In genomic region chr4:93828830-93829530, GRCh38 we compare ENCODE assay signal across 1 cellular context.
TF ChIP-seq lines count a peak whose summit lies in the region.

No MANE protein-coding gene starts in this region.

TF ChIP-seq in HEK293, 187 proteins besides CTCF, POLR2A, EP300 and RAD21 (continued from another document and continues in another):
- TF ChIP-seq, protein P1, sequence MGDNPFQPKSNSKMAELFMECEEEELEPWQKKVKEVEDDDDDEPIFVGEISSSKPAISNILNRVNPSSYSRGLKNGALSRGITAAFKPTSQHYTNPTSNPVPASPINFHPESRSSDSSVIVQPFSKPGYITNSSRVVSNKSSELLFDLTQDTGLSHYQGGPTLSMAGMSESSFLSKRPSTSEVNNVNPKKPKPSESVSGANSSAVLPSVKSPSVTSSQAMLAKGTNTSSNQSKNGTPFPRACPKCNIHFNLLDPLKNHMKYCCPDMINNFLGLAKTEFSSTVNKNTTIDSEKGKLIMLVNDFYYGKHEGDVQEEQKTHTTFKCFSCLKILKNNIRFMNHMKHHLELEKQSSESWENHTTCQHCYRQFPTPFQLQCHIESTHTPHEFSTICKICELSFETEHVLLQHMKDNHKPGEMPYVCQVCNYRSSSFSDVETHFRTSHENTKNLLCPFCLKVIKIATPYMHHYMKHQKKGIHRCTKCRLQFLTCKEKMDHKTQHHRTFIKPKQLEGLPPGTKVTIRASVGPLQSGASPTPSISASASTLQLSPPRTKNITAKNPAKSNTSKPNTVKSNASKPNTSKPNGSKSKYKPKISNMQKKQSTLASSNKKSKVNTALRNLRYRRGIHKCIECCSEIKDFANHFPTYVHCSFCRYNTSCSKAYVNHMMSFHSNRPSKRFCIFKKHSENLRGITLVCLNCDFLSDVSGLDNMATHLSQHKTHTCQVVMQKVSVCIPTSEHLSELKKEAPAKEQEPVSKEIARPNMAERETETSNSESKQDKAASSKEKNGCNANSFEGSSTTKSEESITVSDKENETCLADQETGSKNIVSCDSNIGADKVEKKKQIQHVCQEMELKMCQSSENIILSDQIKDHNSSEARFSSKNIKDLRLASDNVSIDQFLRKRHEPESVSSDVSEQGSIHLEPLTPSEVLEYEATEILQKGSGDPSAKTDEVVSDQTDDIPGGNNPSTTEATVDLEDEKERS (tag by site-specific recombination; IDR thresholded peaks at IDR 0.05), result no peak
- TF ChIP-seq ZNF626 (tag by site-specific recombination; IDR thresholded peaks at IDR 0.05), result no peak
- no peak for TF ChIP-seq ZNF211 (tag by site-specific recombination; IDR thresholded peaks at IDR 0.05; ENCODE audit: low read depth)
- no peak for TF ChIP-seq ZNF621 (tag by site-specific recombination; IDR thresholded peaks at IDR 0.05)
- TF ChIP-seq ZNF2 (tag by site-specific recombination; IDR thresholded peaks at IDR 0.05), result no peak
- peak; percentile 23; the same call in 1 of the 2 replicates for TF ChIP-seq ZBTB20 (tag by site-specific recombination; IDR thresholded peaks at IDR 0.05)
- TF ChIP-seq ZSCAN30 (tag by site-specific recombination; IDR thresholded peaks at IDR 0.05), result no peak
- no peak for TF ChIP-seq ZNF302 (tag by site-specific recombination; IDR thresholded peaks at IDR 0.05; ENCODE audit: low read depth)
- no peak for TF ChIP-seq ZNF501 (tag by site-specific recombination; IDR thresholded peaks at IDR 0.05)
- TF ChIP-seq ZNF514 (tag by site-specific recombination; IDR thresholded peaks at IDR 0.05), result no peak
- 0 out of 2 replicates have a peak, but pooled peaks have one; percentile 1 for TF ChIP-seq ZEB2 (tag by site-specific recombination; IDR thresholded peaks at IDR 0.05)
- no peak; the same call in 1 of the 2 replicates for TF ChIP-seq ZBTB8A (tag by site-specific recombination; IDR thresholded peaks at IDR 0.05)
- TF ChIP-seq ZNF266 (tag by site-specific recombination; IDR thresholded peaks at IDR 0.05; ENCODE audit: low read depth), result no peak
- TF ChIP-seq ZNF560 (tag by site-specific recombination; IDR thresholded peaks at IDR 0.05; ENCODE audit: borderline replicate concordance), result no peak
- TF ChIP-seq ZNF292 (tag by site-specific recombination; IDR thresholded peaks at IDR 0.05; ENCODE audit: borderline replicate concordance, low read depth), result no peak
- TF ChIP-seq, protein P2, sequence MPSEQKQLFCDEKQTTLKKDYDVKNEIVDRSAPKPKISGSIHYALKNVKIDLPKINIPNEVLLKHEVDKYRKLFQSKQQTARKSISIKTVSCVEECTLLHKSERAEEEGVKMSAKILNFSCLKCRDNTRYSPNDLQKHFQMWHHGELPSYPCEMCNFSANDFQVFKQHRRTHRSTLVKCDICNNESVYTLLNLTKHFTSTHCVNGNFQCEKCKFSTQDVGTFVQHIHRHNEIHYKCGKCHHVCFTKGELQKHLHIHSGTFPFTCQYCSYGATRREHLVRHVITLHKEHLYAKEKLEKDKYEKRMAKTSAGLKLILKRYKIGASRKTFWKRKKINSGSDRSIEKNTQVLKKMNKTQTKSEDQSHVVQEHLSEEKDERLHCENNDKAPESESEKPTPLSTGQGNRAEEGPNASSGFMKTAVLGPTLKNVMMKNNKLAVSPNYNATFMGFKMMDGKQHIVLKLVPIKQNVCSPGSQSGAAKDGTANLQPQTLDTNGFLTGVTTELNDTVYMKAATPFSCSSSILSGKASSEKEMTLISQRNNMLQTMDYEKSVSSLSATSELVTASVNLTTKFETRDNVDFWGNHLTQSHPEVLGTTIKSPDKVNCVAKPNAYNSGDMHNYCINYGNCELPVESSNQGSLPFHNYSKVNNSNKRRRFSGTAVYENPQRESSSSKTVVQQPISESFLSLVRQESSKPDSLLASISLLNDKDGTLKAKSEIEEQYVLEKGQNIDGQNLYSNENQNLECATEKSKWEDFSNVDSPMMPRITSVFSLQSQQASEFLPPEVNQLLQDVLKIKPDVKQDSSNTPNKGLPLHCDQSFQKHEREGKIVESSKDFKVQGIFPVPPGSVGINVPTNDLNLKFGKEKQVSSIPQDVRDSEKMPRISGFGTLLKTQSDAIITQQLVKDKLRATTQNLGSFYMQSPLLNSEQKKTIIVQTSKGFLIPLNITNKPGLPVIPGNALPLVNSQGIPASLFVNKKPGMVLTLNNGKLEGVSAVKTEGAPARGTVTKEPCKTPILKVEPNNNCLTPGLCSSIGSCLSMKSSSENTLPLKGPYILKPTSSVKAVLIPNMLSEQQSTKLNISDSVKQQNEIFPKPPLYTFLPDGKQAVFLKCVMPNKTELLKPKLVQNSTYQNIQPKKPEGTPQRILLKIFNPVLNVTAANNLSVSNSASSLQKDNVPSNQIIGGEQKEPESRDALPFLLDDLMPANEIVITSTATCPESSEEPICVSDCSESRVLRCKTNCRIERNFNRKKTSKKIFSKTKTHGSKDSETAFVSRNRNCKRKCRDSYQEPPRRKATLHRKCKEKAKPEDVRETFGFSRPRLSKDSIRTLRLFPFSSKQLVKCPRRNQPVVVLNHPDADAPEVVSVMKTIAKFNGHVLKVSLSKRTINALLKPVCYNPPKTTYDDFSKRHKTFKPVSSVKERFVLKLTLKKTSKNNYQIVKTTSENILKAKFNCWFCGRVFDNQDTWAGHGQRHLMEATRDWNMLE (tag by site-specific recombination; conservative IDR thresholded peaks at IDR 0.05; ENCODE audit: low read depth), result no peak
- no peak for TF ChIP-seq WT1 (tag by site-specific recombination; IDR thresholded peaks at IDR 0.05)
- TF ChIP-seq ZNF768 (tag by site-specific recombination; IDR thresholded peaks at IDR 0.05), result no peak
- TF ChIP-seq ZNF654 (tag by site-specific recombination; IDR thresholded peaks at IDR 0.05; ENCODE audit: low read depth), result no peak
- no peak for TF ChIP-seq ZNF837 (tag by site-specific recombination; IDR thresholded peaks at IDR 0.05)
- 0 out of 2 replicates have a peak, but pooled peaks have one; percentile 4 for TF ChIP-seq ZFHX2 (tag by site-specific recombination; conservative IDR thresholded peaks at IDR 0.05)
- TF ChIP-seq, protein P3, sequence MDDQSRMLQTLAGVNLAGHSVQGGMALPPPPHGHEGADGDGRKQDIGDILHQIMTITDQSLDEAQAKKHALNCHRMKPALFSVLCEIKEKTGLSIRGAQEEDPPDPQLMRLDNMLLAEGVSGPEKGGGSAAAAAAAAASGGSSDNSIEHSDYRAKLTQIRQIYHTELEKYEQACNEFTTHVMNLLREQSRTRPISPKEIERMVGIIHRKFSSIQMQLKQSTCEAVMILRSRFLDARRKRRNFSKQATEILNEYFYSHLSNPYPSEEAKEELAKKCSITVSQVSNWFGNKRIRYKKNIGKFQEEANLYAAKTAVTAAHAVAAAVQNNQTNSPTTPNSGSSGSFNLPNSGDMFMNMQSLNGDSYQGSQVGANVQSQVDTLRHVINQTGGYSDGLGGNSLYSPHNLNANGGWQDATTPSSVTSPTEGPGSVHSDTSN (CRISPR knock-in tag; IDR thresholded peaks at IDR 0.05), result no peak
- no peak for TF ChIP-seq ZNF830 (tag by site-specific recombination; IDR thresholded peaks at IDR 0.05; ENCODE audit: low read depth)
- peak; percentile 81 for TF ChIP-seq REST (tag by site-specific recombination; IDR thresholded peaks at IDR 0.05)
- TF ChIP-seq, protein P4, sequence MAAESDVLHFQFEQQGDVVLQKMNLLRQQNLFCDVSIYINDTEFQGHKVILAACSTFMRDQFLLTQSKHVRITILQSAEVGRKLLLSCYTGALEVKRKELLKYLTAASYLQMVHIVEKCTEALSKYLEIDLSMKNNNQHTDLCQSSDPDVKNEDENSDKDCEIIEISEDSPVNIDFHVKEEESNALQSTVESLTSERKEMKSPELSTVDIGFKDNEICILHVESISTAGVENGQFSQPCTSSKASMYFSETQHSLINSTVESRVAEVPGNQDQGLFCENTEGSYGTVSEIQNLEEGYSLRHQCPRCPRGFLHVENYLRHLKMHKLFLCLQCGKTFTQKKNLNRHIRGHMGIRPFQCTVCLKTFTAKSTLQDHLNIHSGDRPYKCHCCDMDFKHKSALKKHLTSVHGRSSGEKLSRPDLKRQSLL (tag by site-specific recombination; IDR thresholded peaks at IDR 0.05), result no peak
- TF ChIP-seq ZFP69B (tag by site-specific recombination; IDR thresholded peaks at IDR 0.05), result no peak
- no peak for TF ChIP-seq GFI1B (tag by site-specific recombination; IDR thresholded peaks at IDR 0.05)
- TF ChIP-seq ZNF561 (tag by site-specific recombination; IDR thresholded peaks at IDR 0.05; ENCODE audit: borderline replicate concordance), result no peak
- TF ChIP-seq ZNF785 (tag by site-specific recombination; IDR thresholded peaks at IDR 0.05), result no peak
- TF ChIP-seq YY2 (tag by site-specific recombination; IDR thresholded peaks at IDR 0.05), result no peak
- TF ChIP-seq, protein P5, sequence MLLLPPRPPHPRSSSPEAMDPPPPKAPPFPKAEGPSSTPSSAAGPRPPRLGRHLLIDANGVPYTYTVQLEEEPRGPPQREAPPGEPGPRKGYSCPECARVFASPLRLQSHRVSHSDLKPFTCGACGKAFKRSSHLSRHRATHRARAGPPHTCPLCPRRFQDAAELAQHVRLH (tag by site-specific recombination; IDR thresholded peaks at IDR 0.05), result no peak
- 0 out of 2 replicates have a peak, but pooled peaks have one; percentile 13 for TF ChIP-seq ZBTB48 (tag by site-specific recombination; IDR thresholded peaks at IDR 0.05)
- no peak for TF ChIP-seq SP7 (tag by site-specific recombination; IDR thresholded peaks at IDR 0.05)
- TF ChIP-seq ZNF404 (tag by site-specific recombination; IDR thresholded peaks at IDR 0.05), result no peak
- TF ChIP-seq GLI4 (tag by site-specific recombination; IDR thresholded peaks at IDR 0.05), result no peak
- TF ChIP-seq, protein P6, sequence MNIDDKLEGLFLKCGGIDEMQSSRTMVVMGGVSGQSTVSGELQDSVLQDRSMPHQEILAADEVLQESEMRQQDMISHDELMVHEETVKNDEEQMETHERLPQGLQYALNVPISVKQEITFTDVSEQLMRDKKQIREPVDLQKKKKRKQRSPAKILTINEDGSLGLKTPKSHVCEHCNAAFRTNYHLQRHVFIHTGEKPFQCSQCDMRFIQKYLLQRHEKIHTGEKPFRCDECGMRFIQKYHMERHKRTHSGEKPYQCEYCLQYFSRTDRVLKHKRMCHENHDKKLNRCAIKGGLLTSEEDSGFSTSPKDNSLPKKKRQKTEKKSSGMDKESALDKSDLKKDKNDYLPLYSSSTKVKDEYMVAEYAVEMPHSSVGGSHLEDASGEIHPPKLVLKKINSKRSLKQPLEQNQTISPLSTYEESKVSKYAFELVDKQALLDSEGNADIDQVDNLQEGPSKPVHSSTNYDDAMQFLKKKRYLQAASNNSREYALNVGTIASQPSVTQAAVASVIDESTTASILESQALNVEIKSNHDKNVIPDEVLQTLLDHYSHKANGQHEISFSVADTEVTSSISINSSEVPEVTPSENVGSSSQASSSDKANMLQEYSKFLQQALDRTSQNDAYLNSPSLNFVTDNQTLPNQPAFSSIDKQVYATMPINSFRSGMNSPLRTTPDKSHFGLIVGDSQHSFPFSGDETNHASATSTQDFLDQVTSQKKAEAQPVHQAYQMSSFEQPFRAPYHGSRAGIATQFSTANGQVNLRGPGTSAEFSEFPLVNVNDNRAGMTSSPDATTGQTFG (tag by site-specific recombination; IDR thresholded peaks at IDR 0.05; ENCODE audit: borderline replicate concordance), result no peak
- no peak for TF ChIP-seq HOXC10 (CRISPR knock-in tag; IDR thresholded peaks at IDR 0.05)
- TF ChIP-seq ZNF239 (tag by site-specific recombination; IDR thresholded peaks at IDR 0.05), result no peak
- TF ChIP-seq SALL2 (tag by site-specific recombination; IDR thresholded peaks at IDR 0.05; ENCODE audit: borderline replicate concordance), result no peak
- no peak for TF ChIP-seq ZNF202 (tag by site-specific recombination; IDR thresholded peaks at IDR 0.05; ENCODE audit: borderline replicate concordance)
- no peak for TF ChIP-seq REPIN1 (tag by site-specific recombination; IDR thresholded peaks at IDR 0.05; ENCODE audit: low read depth)
- no peak for TF ChIP-seq ZNF639 (tag by site-specific recombination; IDR thresholded peaks at IDR 0.05)
- TF ChIP-seq ZNF585B (tag by site-specific recombination; IDR thresholded peaks at IDR 0.05), result no peak
- no peak for TF ChIP-seq ZSCAN23 (tag by site-specific recombination; IDR thresholded peaks at IDR 0.05)
- TF ChIP-seq ZBTB7A (tag by site-specific recombination; IDR thresholded peaks at IDR 0.05; ENCODE audit: low read depth), result no peak; the same call in 1 of the 2 replicates
- TF ChIP-seq, protein P7, sequence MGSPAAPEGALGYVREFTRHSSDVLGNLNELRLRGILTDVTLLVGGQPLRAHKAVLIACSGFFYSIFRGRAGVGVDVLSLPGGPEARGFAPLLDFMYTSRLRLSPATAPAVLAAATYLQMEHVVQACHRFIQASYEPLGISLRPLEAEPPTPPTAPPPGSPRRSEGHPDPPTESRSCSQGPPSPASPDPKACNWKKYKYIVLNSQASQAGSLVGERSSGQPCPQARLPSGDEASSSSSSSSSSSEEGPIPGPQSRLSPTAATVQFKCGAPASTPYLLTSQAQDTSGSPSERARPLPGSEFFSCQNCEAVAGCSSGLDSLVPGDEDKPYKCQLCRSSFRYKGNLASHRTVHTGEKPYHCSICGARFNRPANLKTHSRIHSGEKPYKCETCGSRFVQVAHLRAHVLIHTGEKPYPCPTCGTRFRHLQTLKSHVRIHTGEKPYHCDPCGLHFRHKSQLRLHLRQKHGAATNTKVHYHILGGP (tag by site-specific recombination; IDR thresholded peaks at IDR 0.05), result no peak
